1 cellular context compared by ENCODE assay signal in the genomic region with DNA sequence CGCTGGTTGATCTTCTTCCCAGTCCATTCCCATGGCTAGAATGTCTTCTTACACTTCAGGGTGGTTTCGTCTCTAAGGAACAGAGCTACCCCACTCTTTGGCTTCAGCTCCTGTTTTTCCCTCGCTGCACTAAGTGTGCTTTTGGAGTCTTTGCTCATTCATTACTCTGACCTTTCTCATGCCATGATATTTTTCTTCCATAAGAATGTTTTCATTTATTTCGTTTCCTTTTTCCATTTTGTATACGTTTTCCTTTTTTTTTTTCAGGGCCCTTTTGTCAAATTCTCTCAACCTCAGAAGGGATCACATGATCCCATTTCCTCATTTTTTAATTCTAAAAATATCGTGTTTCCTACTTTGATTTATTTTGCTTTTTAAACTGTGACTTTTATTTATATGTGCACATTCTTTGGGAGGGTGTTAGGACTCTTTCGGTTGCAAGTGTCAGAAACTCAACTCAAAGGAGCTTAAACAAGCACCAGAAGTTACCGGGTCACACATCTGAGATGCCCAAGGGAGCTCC.
TF ChIP-seq lines count a peak whose summit lies in the region.

No MANE protein-coding gene starts in this region.

TF ChIP-seq in K562, 482 proteins besides CTCF, POLR2A, EP300 and RAD21:
- TF ChIP-seq, protein P1, sequence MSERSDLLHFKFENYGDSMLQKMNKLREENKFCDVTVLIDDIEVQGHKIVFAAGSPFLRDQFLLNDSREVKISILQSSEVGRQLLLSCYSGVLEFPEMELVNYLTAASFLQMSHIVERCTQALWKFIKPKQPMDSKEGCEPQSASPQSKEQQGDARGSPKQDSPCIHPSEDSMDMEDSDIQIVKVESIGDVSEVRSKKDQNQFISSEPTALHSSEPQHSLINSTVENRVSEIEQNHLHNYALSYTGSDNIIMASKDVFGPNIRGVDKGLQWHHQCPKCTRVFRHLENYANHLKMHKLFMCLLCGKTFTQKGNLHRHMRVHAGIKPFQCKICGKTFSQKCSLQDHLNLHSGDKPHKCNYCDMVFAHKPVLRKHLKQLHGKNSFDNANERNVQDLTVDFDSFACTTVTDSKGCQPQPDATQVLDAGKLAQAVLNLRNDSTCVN (CRISPR knock-in tag; IDR thresholded peaks at IDR 0.05), result no peak
- TF ChIP-seq, protein P2, sequence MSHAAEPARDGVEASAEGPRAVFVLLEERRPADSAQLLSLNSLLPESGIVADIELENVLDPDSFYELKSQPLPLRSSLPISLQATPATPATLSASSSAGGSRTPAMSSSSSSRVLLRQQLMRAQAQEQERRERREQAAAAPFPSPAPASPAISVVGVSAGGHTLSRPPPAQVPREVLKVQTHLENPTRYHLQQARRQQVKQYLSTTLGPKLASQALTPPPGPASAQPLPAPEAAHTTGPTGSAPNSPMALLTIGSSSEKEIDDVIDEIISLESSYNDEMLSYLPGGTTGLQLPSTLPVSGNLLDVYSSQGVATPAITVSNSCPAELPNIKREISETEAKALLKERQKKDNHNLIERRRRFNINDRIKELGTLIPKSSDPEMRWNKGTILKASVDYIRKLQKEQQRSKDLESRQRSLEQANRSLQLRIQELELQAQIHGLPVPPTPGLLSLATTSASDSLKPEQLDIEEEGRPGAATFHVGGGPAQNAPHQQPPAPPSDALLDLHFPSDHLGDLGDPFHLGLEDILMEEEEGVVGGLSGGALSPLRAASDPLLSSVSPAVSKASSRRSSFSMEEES (CRISPR knock-in tag; IDR thresholded peaks at IDR 0.05), result peak; percentile 55
